12 cellular contexts compared by ENCODE assay signal in the genomic region with DNA sequence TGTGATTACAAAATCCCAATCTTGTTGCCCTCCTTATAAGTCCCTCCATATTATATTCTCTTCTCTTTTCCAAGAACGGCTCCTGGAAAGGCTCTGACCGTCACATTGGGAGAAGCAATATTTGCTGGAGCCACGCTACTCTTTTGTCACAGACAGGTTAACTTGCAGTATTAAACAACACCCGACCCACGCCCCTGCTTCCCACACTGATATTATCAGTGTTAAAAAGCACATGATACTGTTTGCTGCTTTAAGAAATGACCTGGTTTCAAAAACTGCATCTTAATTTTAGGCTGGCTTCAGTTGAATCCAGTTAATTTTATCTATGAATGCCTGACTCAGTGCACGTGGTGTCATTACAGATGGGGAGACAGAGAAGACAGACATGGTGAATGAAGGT. TPM values are rescaled to one million over a fixed set of nuclear protein-coding genes. Genes with fewer than 3 reads are reported as not detected.
DNase-seq lines count a peak whose midpoint lies in the region; ATAC-seq and TF ChIP-seq lines count a peak whose summit lies in the region.
"Had no signal": no experiment of that assay in that cellular context is flagged by ENCODE, and none has a peak within 500 bp of the region (broad histone marks: within the 10 kb centered on the region; RNA-seq: fewer than 3 reads in every experiment).

No MANE protein-coding gene starts in this region.

- TF ChIP-seq POLR2A in tibial nerve (IDR thresholded peaks at IDR 0.05) = no peak

- H3K79me2 ChIP-seq in hepatocyte = no peaks in the 10 kb centered on the region

- TF ChIP-seq CTCF in left lung (IDR thresholded peaks at IDR 0.05) (no peak), tibial nerve (IDR thresholded peaks at IDR 0.05) (no peak), hepatocyte (IDR thresholded peaks at IDR 0.05; ENCODE audit: poor library complexity) (no peak)

- no peak for TF ChIP-seq EP300 in tibial nerve (IDR thresholded peaks at IDR 0.05)

- H3K4me1 Mint-ChIP-seq in activated naive CD4-positive, alpha-beta T cell treated with anti-CD3 and anti-CD28 coated beads, Interleukin-2, amount 10 ng/mL, durations not matched to agents 7 days and 5 days = peaks cover 68% of the 10 kb centered on the region
- H3K4me1 Mint-ChIP-seq in T-helper 2 cell treated with Interferon-gamma antibody and Interleukin-4, amounts not matched to agents 5 μg/mL and 100 μg/mL, for 36 hours (ENCODE audit: low read depth) = peaks cover 55% of the 10 kb centered on the region

- intact Hi-C loops in left lung (cut with DNase I) = no loop called here

- H3K27me3 ChIP-seq in left lung = peaks cover 3 to 38% of the 10 kb centered on the region in 2 donors
- peaks cover 0 to 50% of the 10 kb centered on the region in 2 donors for H3K27me3 ChIP-seq in tibial nerve
- peaks cover 68% of the 10 kb centered on the region for H3K27me3 ChIP-seq in hepatocyte

- H3K4me1 ChIP-seq in left lung = peaks cover 0 to 76% of the 10 kb centered on the region in 2 donors
- peaks cover 0 to 32% (median 6%) of the 10 kb centered on the region in 4 donors for H3K4me1 ChIP-seq in tibial nerve
- H3K4me1 ChIP-seq in hepatocyte (ENCODE audit: insufficient read depth) = peaks cover 8% of the 10 kb centered on the region

- H3K9me3 ChIP-seq in left lung = no peaks in the 10 kb centered on the region
- no peaks in the 10 kb centered on the region for H3K9me3 ChIP-seq in tibial nerve
- H3K9me3 ChIP-seq in hepatocyte (ENCODE audit: low read depth) = no peaks in the 10 kb centered on the region

- CTCF ChIA-PET in activated naive CD4-positive, alpha-beta T cell treated with anti-CD3 and anti-CD28 coated beads, Interleukin-2, amount 10 ng/mL, durations not matched to agents 7 days and 5 days (lab: Charles Lee) = interaction anchor here (0.5 to 1.2 kb wide), 2 partner anchors 40 to 539 kb away, joined by 3 to 4 read pairs; no protein-coding TSS in a partner anchor

- no peak overlapping the region for H2AFZ ChIP-seq in hepatocyte

- peak overlapping the region in 1 of 2 donors; percentile 77 for H3K4me3 ChIP-seq in left lung
- peak overlapping the region in 1 of 4 donors; percentile 71 for H3K4me3 ChIP-seq in tibial nerve
- H3K4me3 ChIP-seq in hepatocyte = no peak overlapping the region

- ATAC-seq in left lung (no peak), HG03565 (IDR thresholded peaks at IDR 0.05; ENCODE audit: unreplicated experiment) (no peak)

- DNase-seq in activated naive CD4-positive, alpha-beta T cell treated with anti-CD3 and anti-CD28 coated beads, Interleukin-2, amount 10 ng/mL, durations not matched to agents 7 days and 5 days = no peak
- DNase-seq in activated naive CD4-positive, alpha-beta T cell (lab: John Stamatoyannopoulos, UW) = no peak
- no peak for DNase-seq in T-helper 2 cell treated with Interferon-gamma antibody and Interleukin-4, amounts not matched to agents 5 μg/mL and 100 μg/mL, for 36 hours (ENCODE audit: low spot score)
- no peak for DNase-seq in left lung
- DNase-seq in tibial nerve (ENCODE audit: low spot score in 2 of 2) = no peak
- DNase-seq in stimulated activated CD8-positive, alpha-beta memory T cell treated with anti-CD3 and anti-CD28 coated beads, Interleukin-4, amount 100 ng/mL, for 48 hours = no peak
- DNase-seq in hepatocyte (ENCODE audit: low spot score) = no peak
- DNase-seq: nucleus accumbens, substantia nigra, SW 1271 had no signal

- no peak overlapping the region for H3K4me2 ChIP-seq in hepatocyte

- no peaks in the 10 kb centered on the region for H3K9me2 ChIP-seq in hepatocyte (replicated peaks; ENCODE audit: insufficient read depth)

- H3K27ac Mint-ChIP-seq in activated naive CD4-positive, alpha-beta T cell treated with anti-CD3 and anti-CD28 coated beads, Interleukin-2, amount 10 ng/mL, durations not matched to agents 7 days and 5 days = peak overlapping the region; percentile 94
- H3K27ac Mint-ChIP-seq in T-helper 2 cell treated with Interferon-gamma antibody and Interleukin-4, amounts not matched to agents 5 μg/mL and 100 μg/mL, for 36 hours = peak overlapping the region; percentile 77

- no peaks in the 10 kb centered on the region for H4K20me1 ChIP-seq in hepatocyte (ENCODE audit: insufficient read depth, poor library complexity, severe bottlenecking)

- peaks cover 56% of the 10 kb centered on the region for H3K36me3 Mint-ChIP-seq in activated naive CD4-positive, alpha-beta T cell treated with anti-CD3 and anti-CD28 coated beads, Interleukin-2, amount 10 ng/mL, durations not matched to agents 7 days and 5 days
- peaks cover 48% of the 10 kb centered on the region for H3K36me3 Mint-ChIP-seq in T-helper 2 cell treated with Interferon-gamma antibody and Interleukin-4, amounts not matched to agents 5 μg/mL and 100 μg/mL, for 36 hours (ENCODE audit: low read depth)

- H3K4me3 Mint-ChIP-seq in activated naive CD4-positive, alpha-beta T cell treated with anti-CD3 and anti-CD28 coated beads, Interleukin-2, amount 10 ng/mL, durations not matched to agents 7 days and 5 days = peak overlapping the region; percentile 87
- H3K4me3 Mint-ChIP-seq in T-helper 2 cell treated with Interferon-gamma antibody and Interleukin-4, amounts not matched to agents 5 μg/mL and 100 μg/mL, for 36 hours = peak overlapping the region; percentile 93

- H3K9me3 Mint-ChIP-seq in activated naive CD4-positive, alpha-beta T cell treated with anti-CD3 and anti-CD28 coated beads, Interleukin-2, amount 10 ng/mL, durations not matched to agents 7 days and 5 days = no peaks in the 10 kb centered on the region
- H3K9me3 Mint-ChIP-seq in T-helper 2 cell treated with Interferon-gamma antibody and Interleukin-4, amounts not matched to agents 5 μg/mL and 100 μg/mL, for 36 hours = no peaks in the 10 kb centered on the region

- H3K27me3 Mint-ChIP-seq in activated naive CD4-positive, alpha-beta T cell treated with anti-CD3 and anti-CD28 coated beads, Interleukin-2, amount 10 ng/mL, durations not matched to agents 7 days and 5 days = peaks cover 21% of the 10 kb centered on the region
- H3K27me3 Mint-ChIP-seq in T-helper 2 cell treated with Interferon-gamma antibody and Interleukin-4, amounts not matched to agents 5 μg/mL and 100 μg/mL, for 36 hours (ENCODE audit: low read depth) = peaks cover 12% of the 10 kb centered on the region

- 72 to 79% methylated on average over 6 of the region's 6 CpGs for WGBS in tibial nerve, 2 donors
- 76% methylated on average over 6 of the region's 6 CpGs for WGBS in hepatocyte (ENCODE audit: low lambda C conversion rate, missing lambda C conversion rate)

- H3K27ac ChIP-seq in left lung (peak overlapping the region; percentile 90 to 99), tibial nerve (peak overlapping the region in 3 of 4 donors; percentile 10 to 89 (median 84)), hepatocyte (no peak overlapping the region)

- H3K36me3 ChIP-seq in left lung = no peaks in the 10 kb centered on the region
- no peaks in the 10 kb centered on the region for H3K36me3 ChIP-seq in tibial nerve
- H3K36me3 ChIP-seq in hepatocyte (replicated peaks; ENCODE audit: insufficient read depth, low read depth) = no peaks in the 10 kb centered on the region

RNA-seq across cellular contexts. Expression of a gene that starts 3.1 kb away (rescaled TPM):
- total RNA-seq in left lung (10 to 100 TPM; 27.4 to 53.8 TPM), tibial nerve (10 to 100 TPM; 21.3 to 57.9 (median 52.6) TPM), hepatocyte (3.7 and 8.5 TPM in 2 replicates)
- 1.4 and 2.4 TPM in 2 replicates for polyA plus RNA-seq in hepatocyte
- total RNA-seq: HT-29 had no signal
